ENCODE assay signal across 21 cellular contexts in the genomic region with DNA sequence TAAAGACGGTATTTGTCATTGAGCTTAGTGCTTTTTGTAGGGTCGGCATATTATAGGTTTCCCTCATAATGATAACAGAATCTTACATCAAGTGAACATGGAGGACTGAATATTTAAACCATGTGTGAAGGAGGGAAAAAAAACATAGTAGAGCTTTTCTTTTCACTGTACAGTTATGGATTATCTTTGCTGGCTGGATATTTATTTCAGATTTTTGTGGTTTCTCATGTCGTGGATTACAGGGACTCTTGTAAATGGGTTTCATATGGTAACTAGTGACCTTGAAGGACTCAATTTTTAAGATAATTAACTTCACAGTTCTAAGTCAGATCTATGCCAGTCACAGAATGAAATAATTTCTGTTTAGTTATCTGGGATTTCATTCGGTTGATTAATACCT.
"Had no signal": no experiment of that assay in that cellular context is flagged by ENCODE, and none has a peak within 500 bp of the region (broad histone marks: within the 10 kb centered on the region; RNA-seq: fewer than 3 reads in every experiment).

No MANE protein-coding gene starts in this region.

- H2AFZ ChIP-seq: parathyroid adenoma had no signal

- H3K4me3 ChIP-seq: colonic mucosa, lung, psoas muscle, right lobe of liver, spleen, stomach, thoracic aorta, transverse colon had no signal

- H3K9me3 ChIP-seq: colonic mucosa, psoas muscle, right lobe of liver, spleen, stomach, thoracic aorta, transverse colon had no signal

- H3K79me2 ChIP-seq: parathyroid adenoma had no signal

- H3K27me3 ChIP-seq: colonic mucosa, foreskin keratinocyte, right lobe of liver, spleen, stomach, transverse colon had no signal

- H3K36me3 ChIP-seq: colonic mucosa, right lobe of liver, spleen, stomach, thoracic aorta, transverse colon had no signal

- DNase-seq: cerebellar nuclear complex; colonic mucosa; effector CD4-positive, alpha-beta T cell; immature natural killer cell; left colon; left ventricle myocardium superior; mesendoderm; naive B cell; occipital lobe; psoas muscle; retina; right lobe of liver; spleen; stimulated activated naive CD4-positive, alpha-beta T cell; stomach; substantia nigra; transverse colon had no signal

- H3K4me1 ChIP-seq: colonic mucosa, foreskin keratinocyte, psoas muscle, right lobe of liver, spleen, transverse colon had no signal

- H3K27ac ChIP-seq: colonic mucosa, parathyroid adenoma, psoas muscle, right lobe of liver, spleen, stomach, thoracic aorta, transverse colon had no signal

- ATAC-seq: left colon, left ventricle myocardium superior, psoas muscle, right lobe of liver had no signal

- H3K9ac ChIP-seq: parathyroid adenoma had no signal
